17 cellular contexts compared by ENCODE assay signal in genomic region chr3:126025116-126025729, GRCh38. TPM values are rescaled to one million over a fixed set of nuclear protein-coding genes. Genes with fewer than 3 reads are reported as not detected.
"Had no signal": no experiment of that assay in that cellular context is flagged by ENCODE, and none has a peak within 500 bp of the region (broad histone marks: within the 10 kb centered on the region; RNA-seq: fewer than 3 reads in every experiment).

No MANE protein-coding gene starts in this region.

- H3K27ac Mint-ChIP-seq: activated naive CD8-positive, alpha-beta T cell; activated T-cell treated with anti-CD3 and anti-CD28 coated beads, Interleukin-2, amount 50 U/mL, for 24 hours; dendritic cell treated with granulocyte-macrophage colony-stimulating factor and Interleukin-4, amounts not matched to agents 40 ng/mL and 50 ng/mL, for 4 days; mesothelial cell of epicardium had no signal

- H3K9me3 ChIP-seq: right lobe of liver had no signal

- ATAC-seq: left cardiac atrium, psoas muscle had no signal

- H3K4me3 Mint-ChIP-seq: activated naive CD8-positive, alpha-beta T cell; activated T-cell treated with anti-CD3 and anti-CD28 coated beads, Interleukin-2, amount 50 U/mL, for 24 hours; dendritic cell treated with granulocyte-macrophage colony-stimulating factor and Interleukin-4, amounts not matched to agents 40 ng/mL and 50 ng/mL, for 4 days; mesothelial cell of epicardium had no signal

- H3K4me1 Mint-ChIP-seq: mesothelial cell of epicardium had no signal

- H3K27ac ChIP-seq: brain microvascular endothelial cell, lower lobe of right lung, psoas muscle, right lobe of liver, VCaP had no signal

- H3K36me3 ChIP-seq: brain microvascular endothelial cell, right lobe of liver had no signal

- H3K4me1 ChIP-seq: lower lobe of right lung, psoas muscle, right lobe of liver had no signal

- DNase-seq: activated effector memory CD4-positive, alpha-beta T cell treated with anti-CD3 and anti-CD28 coated beads, Interleukin-2, amount 50 U/mL, for 16 hours; activated T-cell treated with anti-CD3 and anti-CD28 coated beads, Interleukin-2, amount 50 U/mL, for 24 hours; amygdala; brain microvascular endothelial cell; erythroblast; left cardiac atrium; lower lobe of right lung; psoas muscle; right lobe of liver; stimulated activated naive CD4-positive, alpha-beta T cell; trophoblast cell had no signal

- H3K4me3 ChIP-seq: lower lobe of right lung, psoas muscle, right lobe of liver had no signal

- H3K27me3 Mint-ChIP-seq: activated naive CD8-positive, alpha-beta T cell; activated T-cell treated with anti-CD3 and anti-CD28 coated beads, Interleukin-2, amount 50 U/mL, for 24 hours; dendritic cell treated with granulocyte-macrophage colony-stimulating factor and Interleukin-4, amounts not matched to agents 40 ng/mL and 50 ng/mL, for 4 days had no signal

- H3K27me3 ChIP-seq: brain microvascular endothelial cell, right lobe of liver had no signal

RNA-seq across cellular contexts. Expression of gene ROPN1B, which starts 56.2 kb away (rescaled TPM):
- total RNA-seq: activated CD8-positive, alpha-beta memory T cell treated with anti-CD3 and anti-CD28 coated beads for 36 hours; glomerular endothelial cell; mesothelial cell of epicardium had no signal
